In the genomic region with DNA sequence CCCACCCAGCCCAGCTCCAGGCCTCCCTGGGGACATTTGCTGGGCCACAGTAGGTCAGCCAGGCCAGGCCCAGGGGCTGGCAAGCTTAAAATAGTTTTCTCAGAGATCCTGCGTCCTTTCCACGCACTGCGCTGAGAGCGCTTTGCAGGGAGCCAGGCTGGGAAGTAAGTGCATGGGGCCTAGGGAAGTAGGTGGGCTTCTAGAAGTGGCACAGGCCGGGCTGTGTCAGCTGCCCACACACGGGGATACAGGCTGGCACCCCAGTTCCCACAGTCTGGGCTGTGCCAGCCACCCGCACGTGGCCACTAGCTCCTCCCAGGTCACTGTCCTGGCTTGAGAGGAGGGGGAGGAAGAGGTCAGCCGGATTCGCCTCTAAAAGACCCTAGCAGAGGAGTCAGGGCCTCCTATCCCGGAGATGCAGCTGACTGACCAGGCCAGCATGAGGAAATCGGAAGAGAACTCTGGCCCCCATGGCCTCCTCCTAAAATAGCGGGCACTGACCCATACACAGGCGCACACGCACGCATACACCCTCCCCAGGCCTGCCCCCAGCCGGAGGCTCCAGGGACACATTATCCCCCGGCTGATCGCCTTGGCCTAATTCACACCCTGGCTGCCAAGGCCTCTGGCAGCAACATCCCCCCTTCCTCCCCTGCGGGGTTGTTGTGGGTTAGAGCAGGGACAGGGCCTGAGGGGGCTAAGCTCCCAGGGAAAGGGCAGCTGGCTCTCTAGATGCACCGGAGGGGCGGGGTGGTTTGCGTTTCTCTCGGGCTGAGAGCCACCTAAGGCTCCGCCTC, we compare ENCODE assay signal across 1 cellular context.
TF ChIP-seq lines count a peak whose summit lies in the region.

No MANE protein-coding gene starts in this region.

TF ChIP-seq in HepG2, 621 proteins besides CTCF, POLR2A, EP300 and RAD21:
- 0 out of 2 replicates have a peak, but pooled peaks have one; percentile 24 for TF ChIP-seq UBTF (CRISPR knock-in tag; IDR thresholded peaks at IDR 0.05)
- TF ChIP-seq NFE2L1 (CRISPR knock-in tag; IDR thresholded peaks at IDR 0.05; ENCODE audit: borderline replicate concordance), result 0 out of 2 replicates have a peak, but pooled peaks have one; percentile 7
- TF ChIP-seq KDM4B (CRISPR knock-in tag; IDR thresholded peaks at IDR 0.05), result no peak
- TF ChIP-seq ZUFSP (CRISPR knock-in tag; IDR thresholded peaks at IDR 0.05; ENCODE audit: borderline replicate concordance), result no peak
- TF ChIP-seq AKAP8 (CRISPR knock-in tag; IDR thresholded peaks at IDR 0.05), result 0 out of 2 replicates have a peak, but pooled peaks have one; percentile 15
- TF ChIP-seq ZBTB4 (CRISPR knock-in tag; IDR thresholded peaks at IDR 0.05; ENCODE audit: borderline replicate concordance), result peak; percentile 32; the same call in 1 of the 2 replicates
